In genomic region chr18:79484661-79485621, GRCh38 we compare ENCODE assay signal across 9 cellular contexts.
DNase-seq lines count a peak whose midpoint lies in the region; ATAC-seq and TF ChIP-seq lines count a peak whose summit lies in the region.
"Had no signal": no experiment of that assay in that cellular context is flagged by ENCODE, and none has a peak within 500 bp of the region (broad histone marks: within the 10 kb centered on the region; RNA-seq: fewer than 3 reads in every experiment).

No MANE protein-coding gene starts in this region.

- no peak overlapping the region; the same call in 1 of the 2 replicates for H3K4me2 ChIP-seq in OCI-LY7 (ENCODE audit: low read length)

- H3K4me3 ChIP-seq in H7 (ENCODE audit: insufficient read depth, low read depth, low read length), result no peak overlapping the region
- H3K4me3 ChIP-seq in heart left ventricle, result peak overlapping the region in 7 of 12 donors; percentile 15 to 44 (median 23)
- H3K4me3 ChIP-seq in skin epidermis, result no peak overlapping the region
- no peak overlapping the region for H3K4me3 ChIP-seq in effector memory CD4-positive, alpha-beta T cell (ENCODE audit: insufficient read depth, low read depth, low read length, poor library complexity, severe bottlenecking)
- H3K4me3 ChIP-seq in OCI-LY7 (ENCODE audit: low read depth, low read length, poor library complexity, severe bottlenecking), result no peak overlapping the region

- POLR2A ChIA-PET in OCI-LY7 (lab: Charles Lee), result no interaction called here

- no peaks in the 10 kb centered on the region for H3K9me2 ChIP-seq in OCI-LY7 (ENCODE audit: insufficient read depth, low read length)

- CTCF ChIA-PET in OCI-LY7 (lab: Charles Lee; ENCODE audit: unreplicated experiment), result no interaction called here

- H2AFZ ChIP-seq in OCI-LY7 (ENCODE audit: low read length), result no peak overlapping the region

- intact Hi-C loops in heart left ventricle (cut with DNase I), result no loop called here
- intact Hi-C loops in OCI-LY7 (cut with micrococcal nuclease; ENCODE audit: unreplicated experiment), result no loop called here

- ATAC-seq in SK-N-SH treated with all-trans-retinoic acid at 6 μM for 48 hours (peak; percentile 86), heart left ventricle (peak in 3 of 4 donors; percentile 44 to 78 (median 61))

- TF ChIP-seq POLR2A in heart left ventricle (IDR thresholded peaks at IDR 0.05), result no peak

- no peaks in the 10 kb centered on the region for H4K20me1 ChIP-seq in OCI-LY7 (ENCODE audit: insufficient read depth, low read length)

- no peaks in the 10 kb centered on the region for H3K79me2 ChIP-seq in OCI-LY7 (ENCODE audit: insufficient read depth, low read depth, low read length)

- H3K36me3 ChIP-seq in H7 (replicated peaks; ENCODE audit: control insufficient read depth, insufficient read depth, low read length) (no peaks in the 10 kb centered on the region), heart left ventricle (peaks cover 0 to 31% (median 15%) of the 10 kb centered on the region in 9 donors), OCI-LY7 (ENCODE audit: insufficient read depth, low read length) (peaks cover 3% of the 10 kb centered on the region)
- H3K36me3 ChIP-seq in effector memory CD4-positive, alpha-beta T cell (ENCODE audit: control insufficient read depth, insufficient read depth, low read length), result peaks cover 52% of the 10 kb centered on the region

- TF ChIP-seq CTCF in heart left ventricle (IDR thresholded peaks at IDR 0.05) (no peak), OCI-LY7 (conservative IDR thresholded peaks at IDR 0.05; ENCODE audit: low read length) (no peak)

- WGBS in heart left ventricle, 4 donors, result 77 to 79% (median 78%) methylated on average over 41 to 50 of the region's 50 CpGs

- H3K9me3 ChIP-seq in heart left ventricle (no peaks in the 10 kb centered on the region), OCI-LY7 (ENCODE audit: low read length) (no peaks in the 10 kb centered on the region)
- H3K9me3 ChIP-seq in effector memory CD4-positive, alpha-beta T cell (ENCODE audit: control insufficient read depth, low read length), result no peaks in the 10 kb centered on the region

- BruUV-seq in OCI-LY7 (replicated peaks; lab: Mats Ljungman, UMichigan), result no TSS peak

- DNase-seq in H7, result peak; percentile 71
- peak; percentile 44 to 74 (median 49) for DNase-seq in heart left ventricle
- DNase-seq in effector memory CD4-positive, alpha-beta T cell, result no peak
- DNase-seq in OCI-LY7 (ENCODE audit: low spot score), result no peak
- DNase-seq in NCI-H2196 (lab: John Stamatoyannopoulos, UW; ENCODE audit: unreplicated experiment), result no peak
- DNase-seq: activated naive CD4-positive, alpha-beta T cell; NCI-H187 treated with DMSO at 0.1 percent for 48 hours had no signal

- H3K27me3 ChIP-seq in H7 (ENCODE audit: control insufficient read depth, insufficient read depth, low read length), result no peaks in the 10 kb centered on the region
- H3K27me3 ChIP-seq in heart left ventricle, result no peaks in the 10 kb centered on the region
- H3K27me3 ChIP-seq in effector memory CD4-positive, alpha-beta T cell (replicated peaks; ENCODE audit: control insufficient read depth, insufficient read depth, low read length, poor library complexity, severe bottlenecking), result no peaks in the 10 kb centered on the region

- H3K4me1 ChIP-seq in heart left ventricle, result peaks cover 0 to 22% (median 3%) of the 10 kb centered on the region in 12 donors
- no peaks in the 10 kb centered on the region for H3K4me1 ChIP-seq in effector memory CD4-positive, alpha-beta T cell (ENCODE audit: control insufficient read depth, insufficient read depth, low read length, poor library complexity, severe bottlenecking)
- H3K4me1 ChIP-seq in OCI-LY7 (ENCODE audit: insufficient read depth, low read length, poor library complexity, severe bottlenecking), result no peaks in the 10 kb centered on the region

- H3K27ac ChIP-seq in heart left ventricle, result peak overlapping the region in 8 of 12 donors; percentile 13 to 76 (median 41)
- H3K27ac ChIP-seq in skin epidermis, result peak overlapping the region in 17 of 21 experiments; percentile 13 to 79 (median 57)
- no peak overlapping the region for H3K27ac ChIP-seq in effector memory CD4-positive, alpha-beta T cell (ENCODE audit: insufficient read depth, low read length, poor library complexity, severe bottlenecking)
- no peak overlapping the region for H3K27ac ChIP-seq in OCI-LY7 (ENCODE audit: low read depth, low read length, poor library complexity, severe bottlenecking)

TF ChIP-seq in SK-N-SH treated with all-trans-retinoic acid at 6 μM for 48 hours, 23 proteins besides CTCF, POLR2A, EP300 and RAD21:
- TF ChIP-seq POU6F1 (CRISPR knock-in tag; IDR thresholded peaks at IDR 0.05; ENCODE audit: borderline replicate concordance, low read depth) (no peak), ZNF8 (CRISPR knock-in tag; IDR thresholded peaks at IDR 0.05) (no peak), PATZ1 (CRISPR knock-in tag; IDR thresholded peaks at IDR 0.05; ENCODE audit: borderline replicate concordance) (no peak), RARB (CRISPR knock-in tag; IDR thresholded peaks at IDR 0.05) (no peak), GLIS3 (CRISPR knock-in tag; IDR thresholded peaks at IDR 0.05) (no peak), TCF4 (CRISPR knock-in tag; IDR thresholded peaks at IDR 0.05; ENCODE audit: borderline replicate concordance) (no peak), TSHZ2 (CRISPR knock-in tag; IDR thresholded peaks at IDR 0.05) (no peak), ESRRG (CRISPR knock-in tag; IDR thresholded peaks at IDR 0.05) (no peak), OSR1 (CRISPR knock-in tag; IDR thresholded peaks at IDR 0.05) (no peak), CSRNP3 (CRISPR knock-in tag; IDR thresholded peaks at IDR 0.05) (no peak), SNAI2 (CRISPR knock-in tag; IDR thresholded peaks at IDR 0.05) (no peak)

Comparison
In these comparisons a context has a peak if more than half of its experiments do, and no peak if none do; other contexts are left out.
1. DNase-seq: peak in H7 (single experiment) and heart left ventricle (5 of 5); none in effector memory CD4-positive, alpha-beta T cell (0 of 3), OCI-LY7 (single experiment) and NCI-H2196 (single experiment).
2. H3K4me3 ChIP-seq: peak in heart left ventricle (7 of 12); none in H7 (single experiment), skin epidermis (0 of 7), effector memory CD4-positive, alpha-beta T cell (single experiment) and OCI-LY7 (single experiment).
3. H3K27ac ChIP-seq: peak in heart left ventricle (8 of 12) and skin epidermis (17 of 21); none in effector memory CD4-positive, alpha-beta T cell (single experiment) and OCI-LY7 (single experiment).